ENCODE assay signal across 1 cellular context in the genomic region with DNA sequence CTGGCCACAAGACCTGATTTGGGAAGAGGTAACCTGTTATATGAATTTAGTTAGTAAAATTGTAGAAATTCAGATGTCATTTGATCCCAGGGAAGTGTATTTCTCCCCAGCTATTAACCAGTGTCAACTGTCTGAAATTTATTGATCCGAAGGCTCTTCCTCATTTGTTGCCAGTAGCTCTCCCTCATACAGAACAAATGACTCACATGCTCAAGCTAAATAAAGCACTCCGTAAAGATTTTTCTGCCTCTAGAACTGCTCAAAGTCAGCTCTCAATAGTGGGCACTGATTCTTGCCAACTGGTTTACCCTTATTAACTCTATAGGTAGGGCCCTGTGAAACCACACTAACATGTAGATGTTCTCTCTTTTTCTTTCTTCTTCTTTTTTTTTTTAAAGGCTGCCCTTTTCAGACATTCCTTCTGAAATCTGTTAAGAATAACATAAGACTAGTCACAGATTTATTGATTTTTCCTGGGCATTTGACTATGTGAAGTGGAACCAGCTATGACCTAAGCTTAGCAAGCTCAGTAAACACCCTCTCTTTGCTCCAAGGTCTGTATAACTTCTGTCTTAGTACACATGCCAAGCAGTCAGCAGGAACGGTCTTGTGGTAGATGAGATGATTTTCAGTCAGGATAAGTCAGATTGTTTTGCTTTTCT.
TF ChIP-seq lines count a peak whose summit lies in the region.

No MANE protein-coding gene starts in this region.

TF ChIP-seq in HCT116, 20 proteins besides CTCF, POLR2A, EP300 and RAD21 (continued from another document):
- TF ChIP-seq, protein P1, sequence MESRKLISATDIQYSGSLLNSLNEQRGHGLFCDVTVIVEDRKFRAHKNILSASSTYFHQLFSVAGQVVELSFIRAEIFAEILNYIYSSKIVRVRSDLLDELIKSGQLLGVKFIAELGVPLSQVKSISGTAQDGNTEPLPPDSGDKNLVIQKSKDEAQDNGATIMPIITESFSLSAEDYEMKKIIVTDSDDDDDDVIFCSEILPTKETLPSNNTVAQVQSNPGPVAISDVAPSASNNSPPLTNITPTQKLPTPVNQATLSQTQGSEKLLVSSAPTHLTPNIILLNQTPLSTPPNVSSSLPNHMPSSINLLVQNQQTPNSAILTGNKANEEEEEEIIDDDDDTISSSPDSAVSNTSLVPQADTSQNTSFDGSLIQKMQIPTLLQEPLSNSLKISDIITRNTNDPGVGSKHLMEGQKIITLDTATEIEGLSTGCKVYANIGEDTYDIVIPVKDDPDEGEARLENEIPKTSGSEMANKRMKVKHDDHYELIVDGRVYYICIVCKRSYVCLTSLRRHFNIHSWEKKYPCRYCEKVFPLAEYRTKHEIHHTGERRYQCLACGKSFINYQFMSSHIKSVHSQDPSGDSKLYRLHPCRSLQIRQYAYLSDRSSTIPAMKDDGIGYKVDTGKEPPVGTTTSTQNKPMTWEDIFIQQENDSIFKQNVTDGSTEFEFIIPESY (IDR thresholded peaks at IDR 0.05; ENCODE audit: extremely low read depth, insufficient replicate concordance, low read length) = no peak
- TF ChIP-seq, protein P2, sequence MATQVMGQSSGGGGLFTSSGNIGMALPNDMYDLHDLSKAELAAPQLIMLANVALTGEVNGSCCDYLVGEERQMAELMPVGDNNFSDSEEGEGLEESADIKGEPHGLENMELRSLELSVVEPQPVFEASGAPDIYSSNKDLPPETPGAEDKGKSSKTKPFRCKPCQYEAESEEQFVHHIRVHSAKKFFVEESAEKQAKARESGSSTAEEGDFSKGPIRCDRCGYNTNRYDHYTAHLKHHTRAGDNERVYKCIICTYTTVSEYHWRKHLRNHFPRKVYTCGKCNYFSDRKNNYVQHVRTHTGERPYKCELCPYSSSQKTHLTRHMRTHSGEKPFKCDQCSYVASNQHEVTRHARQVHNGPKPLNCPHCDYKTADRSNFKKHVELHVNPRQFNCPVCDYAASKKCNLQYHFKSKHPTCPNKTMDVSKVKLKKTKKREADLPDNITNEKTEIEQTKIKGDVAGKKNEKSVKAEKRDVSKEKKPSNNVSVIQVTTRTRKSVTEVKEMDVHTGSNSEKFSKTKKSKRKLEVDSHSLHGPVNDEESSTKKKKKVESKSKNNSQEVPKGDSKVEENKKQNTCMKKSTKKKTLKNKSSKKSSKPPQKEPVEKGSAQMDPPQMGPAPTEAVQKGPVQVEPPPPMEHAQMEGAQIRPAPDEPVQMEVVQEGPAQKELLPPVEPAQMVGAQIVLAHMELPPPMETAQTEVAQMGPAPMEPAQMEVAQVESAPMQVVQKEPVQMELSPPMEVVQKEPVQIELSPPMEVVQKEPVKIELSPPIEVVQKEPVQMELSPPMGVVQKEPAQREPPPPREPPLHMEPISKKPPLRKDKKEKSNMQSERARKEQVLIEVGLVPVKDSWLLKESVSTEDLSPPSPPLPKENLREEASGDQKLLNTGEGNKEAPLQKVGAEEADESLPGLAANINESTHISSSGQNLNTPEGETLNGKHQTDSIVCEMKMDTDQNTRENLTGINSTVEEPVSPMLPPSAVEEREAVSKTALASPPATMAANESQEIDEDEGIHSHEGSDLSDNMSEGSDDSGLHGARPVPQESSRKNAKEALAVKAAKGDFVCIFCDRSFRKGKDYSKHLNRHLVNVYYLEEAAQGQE (IDR thresholded peaks at IDR 0.05; ENCODE audit: low read depth) = no peak
- TF ChIP-seq CBX3 (IDR thresholded peaks at IDR 0.05; ENCODE audit: low read depth) (peak; percentile 48; the same call in 1 of the 2 replicates), SRF (IDR thresholded peaks at IDR 0.05; ENCODE audit: low read depth) (no peak), ELF1 (IDR thresholded peaks at IDR 0.05; ENCODE audit: borderline replicate concordance, low read depth) (no peak; the same call in 1 of the 2 replicates), JUND (IDR thresholded peaks at IDR 0.05) (peak; percentile 60), SIN3A (IDR thresholded peaks at IDR 0.05; ENCODE audit: low read depth) (no peak), SP1 (IDR thresholded peaks at IDR 0.05; ENCODE audit: low read depth) (peak; percentile 36), FOSL1 (IDR thresholded peaks at IDR 0.05; ENCODE audit: low read depth) (peak; percentile 73), CEBPB (IDR thresholded peaks at IDR 0.05; ENCODE audit: low read depth) (no peak)
TF ChIP-seq in HCT116: peak in this region for 4.
